8 cellular contexts compared by ENCODE assay signal in the genomic region with DNA sequence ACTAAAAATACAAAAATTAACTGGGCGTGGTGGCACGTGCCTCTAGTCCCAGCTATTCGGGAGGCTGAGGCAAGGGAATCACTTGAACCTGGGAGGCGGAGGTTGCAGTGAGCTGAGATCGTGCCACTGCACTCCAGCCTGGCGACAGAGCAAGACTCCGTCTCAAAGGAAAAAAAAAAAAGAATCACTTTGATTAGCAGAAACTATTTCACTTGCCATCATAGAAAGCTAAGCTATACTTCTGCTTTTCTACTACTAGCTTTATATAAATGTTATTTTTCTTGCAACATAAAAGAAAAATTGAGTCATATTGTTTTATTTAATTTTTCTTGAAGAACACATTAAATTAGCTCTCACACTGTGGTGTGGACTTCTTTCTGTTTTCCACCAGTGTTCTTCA. TPM values are rescaled to one million over a fixed set of nuclear protein-coding genes. Genes with fewer than 3 reads are reported as not detected.
DNase-seq lines count a peak whose midpoint lies in the region; ATAC-seq and TF ChIP-seq lines count a peak whose summit lies in the region.
"Not testable (repeated sequence)": the region's sequence is repeated elsewhere in the genome, so short reads cannot be mapped to it uniquely, and the experiment has no call there.

No MANE protein-coding gene starts in this region.

- not testable (repeated sequence) for ATAC-seq in T-helper 17 cell; activated T-cell treated with anti-CD3 and anti-CD28 coated beads, Interleukin-2, amount 50 U/mL, for 72 hours (replicated peaks in 1 of 2); activated naive CD8-positive, alpha-beta T cell treated with anti-CD3 and anti-CD28 coated beads, Interleukin-2, amount 50 U/mL, for 24 hours; natural killer cell treated with Interleukin-12 subunit alpha and Interleukin-12 subunit beta and Interleukin-15 and Interleukin-18, amount 100 ng/mL, for 72 hours

- H3K9me3 ChIP-seq in T-helper 17 cell (ENCODE audit: control insufficient read depth, low read length, poor library complexity, severe bottlenecking); left ventricle myocardium inferior (replicated peaks); tibial nerve: not testable (repeated sequence)

- not testable (repeated sequence) for H3K4me3 Mint-ChIP-seq in CD14-positive monocyte; natural killer cell treated with Interleukin-12 subunit alpha and Interleukin-12 subunit beta and Interleukin-15 and Interleukin-18, amount 100 ng/mL, for 72 hours
- peak overlapping the region in 3 of 4 donors; percentile 50 to 91 (median 89) for H3K4me3 Mint-ChIP-seq in IgD-negative memory B cell
- peak overlapping the region; percentile 39 for H3K4me3 Mint-ChIP-seq in T-helper 17 cell
- H3K4me3 Mint-ChIP-seq in activated T-cell treated with anti-CD3 and anti-CD28 coated beads, Interleukin-2, amount 50 U/mL, for 72 hours: peak overlapping the region; percentile 74 to 78
- peak overlapping the region; percentile 70 for H3K4me3 Mint-ChIP-seq in activated naive CD8-positive, alpha-beta T cell treated with anti-CD3 and anti-CD28 coated beads, Interleukin-2, amount 50 U/mL, for 24 hours

- H3K4me3 ChIP-seq in left ventricle myocardium inferior, tibial nerve: not testable (repeated sequence)

- not testable (repeated sequence) for DNase-seq in CD14-positive monocyte (ENCODE audit: low spot score); T-helper 17 cell; activated T-cell treated with anti-CD3 and anti-CD28 coated beads, Interleukin-2, amount 50 U/mL, for 72 hours; activated naive CD8-positive, alpha-beta T cell treated with anti-CD3 and anti-CD28 coated beads, Interleukin-2, amount 50 U/mL, for 24 hours; left ventricle myocardium inferior; natural killer cell treated with Interleukin-12 subunit alpha and Interleukin-12 subunit beta and Interleukin-15 and Interleukin-18, amount 100 ng/mL, for 72 hours (ENCODE audit: low spot score); tibial nerve (ENCODE audit: low spot score in 2 of 2)

- not testable (repeated sequence) for H3K9me3 Mint-ChIP-seq in CD14-positive monocyte; IgD-negative memory B cell; activated T-cell treated with anti-CD3 and anti-CD28 coated beads, Interleukin-2, amount 50 U/mL, for 72 hours; activated naive CD8-positive, alpha-beta T cell treated with anti-CD3 and anti-CD28 coated beads, Interleukin-2, amount 50 U/mL, for 24 hours; natural killer cell treated with Interleukin-12 subunit alpha and Interleukin-12 subunit beta and Interleukin-15 and Interleukin-18, amount 100 ng/mL, for 72 hours

- H3K36me3 ChIP-seq in left ventricle myocardium inferior: peaks cover 11% of the 10 kb centered on the region
- peaks cover 0 to 11% (median 0%) of the 10 kb centered on the region in 3 donors for H3K36me3 ChIP-seq in tibial nerve

- not testable (repeated sequence) for TF ChIP-seq EP300 in tibial nerve (IDR thresholded peaks at IDR 0.05)

- not testable (repeated sequence) for H3K27me3 Mint-ChIP-seq in CD14-positive monocyte (ENCODE audit: low read depth in 3 of 3); IgD-negative memory B cell; T-helper 17 cell; activated T-cell treated with anti-CD3 and anti-CD28 coated beads, Interleukin-2, amount 50 U/mL, for 72 hours (ENCODE audit: low read depth); activated naive CD8-positive, alpha-beta T cell treated with anti-CD3 and anti-CD28 coated beads, Interleukin-2, amount 50 U/mL, for 24 hours; natural killer cell treated with Interleukin-12 subunit alpha and Interleukin-12 subunit beta and Interleukin-15 and Interleukin-18, amount 100 ng/mL, for 72 hours

- intact Hi-C loops in CD14-positive monocyte (cut with micrococcal nuclease); left ventricle myocardium inferior (cut with micrococcal nuclease): not testable (repeated sequence)

- peaks cover 78% of the 10 kb centered on the region for H3K4me1 Mint-ChIP-seq in CD14-positive monocyte
- H3K4me1 Mint-ChIP-seq in IgD-negative memory B cell: peaks cover 68 to 76% (median 70%) of the 10 kb centered on the region in 3 donors
- H3K4me1 Mint-ChIP-seq in T-helper 17 cell: peaks cover 58% of the 10 kb centered on the region
- H3K4me1 Mint-ChIP-seq in activated T-cell treated with anti-CD3 and anti-CD28 coated beads, Interleukin-2, amount 50 U/mL, for 72 hours (ENCODE audit: low read depth): peaks cover 99% of the 10 kb centered on the region
- H3K4me1 Mint-ChIP-seq in activated naive CD8-positive, alpha-beta T cell treated with anti-CD3 and anti-CD28 coated beads, Interleukin-2, amount 50 U/mL, for 24 hours: peaks cover 98% of the 10 kb centered on the region
- peaks cover 59 to 77% of the 10 kb centered on the region in 2 donors for H3K4me1 Mint-ChIP-seq in natural killer cell treated with Interleukin-12 subunit alpha and Interleukin-12 subunit beta and Interleukin-15 and Interleukin-18, amount 100 ng/mL, for 72 hours (ENCODE audit: low read depth in 2 of 2)

- peaks cover 44 to 55% of the 10 kb centered on the region in 2 donors for H3K36me3 Mint-ChIP-seq in CD14-positive monocyte
- H3K36me3 Mint-ChIP-seq in IgD-negative memory B cell; T-helper 17 cell (ENCODE audit: low read depth): not testable (repeated sequence)
- peaks cover 8 to 28% of the 10 kb centered on the region in 2 donors for H3K36me3 Mint-ChIP-seq in activated T-cell treated with anti-CD3 and anti-CD28 coated beads, Interleukin-2, amount 50 U/mL, for 72 hours (ENCODE audit: insufficient read depth in 2 of 2)
- peaks cover 78% of the 10 kb centered on the region for H3K36me3 Mint-ChIP-seq in activated naive CD8-positive, alpha-beta T cell treated with anti-CD3 and anti-CD28 coated beads, Interleukin-2, amount 50 U/mL, for 24 hours (ENCODE audit: low read depth)
- H3K36me3 Mint-ChIP-seq in natural killer cell treated with Interleukin-12 subunit alpha and Interleukin-12 subunit beta and Interleukin-15 and Interleukin-18, amount 100 ng/mL, for 72 hours: peaks cover 21% of the 10 kb centered on the region

- TF ChIP-seq CTCF in CD14-positive monocyte (IDR thresholded peaks at IDR 0.05); left ventricle myocardium inferior (IDR thresholded peaks at IDR 0.05; ENCODE audit: borderline replicate concordance); tibial nerve (IDR thresholded peaks at IDR 0.05): not testable (repeated sequence)

- H3K27me3 ChIP-seq in left ventricle myocardium inferior (ENCODE audit: low read depth); tibial nerve: not testable (repeated sequence)

- H3K27ac ChIP-seq in left ventricle myocardium inferior (replicated peaks): peak overlapping the region; percentile 85
- peak overlapping the region in 3 of 4 donors; percentile 45 to 91 (median 83) for H3K27ac ChIP-seq in tibial nerve

- peaks cover 100% of the 10 kb centered on the region for H3K4me1 ChIP-seq in left ventricle myocardium inferior
- peaks cover 0 to 100% (median 81%) of the 10 kb centered on the region in 4 donors for H3K4me1 ChIP-seq in tibial nerve

- not testable (repeated sequence) for TF ChIP-seq POLR2A in tibial nerve (IDR thresholded peaks at IDR 0.05)

- WGBS in tibial nerve, 2 donors: 64 to 68% methylated on average over 7 of the region's 7 CpGs

- peak overlapping the region; percentile 65 to 86 (median 79) for H3K27ac Mint-ChIP-seq in CD14-positive monocyte
- H3K27ac Mint-ChIP-seq in IgD-negative memory B cell: peak overlapping the region; percentile 84 to 97 (median 91)
- peak overlapping the region; percentile 99 for H3K27ac Mint-ChIP-seq in T-helper 17 cell
- peak overlapping the region; percentile 97 for H3K27ac Mint-ChIP-seq in activated T-cell treated with anti-CD3 and anti-CD28 coated beads, Interleukin-2, amount 50 U/mL, for 72 hours
- peak overlapping the region; percentile 93 for H3K27ac Mint-ChIP-seq in activated naive CD8-positive, alpha-beta T cell treated with anti-CD3 and anti-CD28 coated beads, Interleukin-2, amount 50 U/mL, for 24 hours
- H3K27ac Mint-ChIP-seq in natural killer cell treated with Interleukin-12 subunit alpha and Interleukin-12 subunit beta and Interleukin-15 and Interleukin-18, amount 100 ng/mL, for 72 hours: peak overlapping the region; percentile 80 to 99

RNA-seq across cellular contexts. Expression of gene TGFBR2, which starts 18.1 kb away (rescaled TPM):
- 10 to 100 TPM; 46.6 to 60.3 TPM for polyA plus RNA-seq in CD14-positive monocyte
- 76.8 TPM for polyA plus RNA-seq in IgD-negative memory B cell
- total RNA-seq in T-helper 17 cell: 10 to 100 TPM; 58.4 to 74.5 TPM
- 10 to 100 TPM; 37.7 to 45.9 TPM for total RNA-seq in activated T-cell treated with anti-CD3 and anti-CD28 coated beads, Interleukin-2, amount 50 U/mL, for 72 hours
- total RNA-seq in left ventricle myocardium inferior: 144 TPM
- 10 to 100 TPM; 37.3 to 38.6 TPM for total RNA-seq in natural killer cell treated with Interleukin-12 subunit alpha and Interleukin-12 subunit beta and Interleukin-15 and Interleukin-18, amount 100 ng/mL, for 72 hours
- total RNA-seq in tibial nerve: 100 to 1,000 TPM; 338 to 406 (median 350) TPM
